ENCODE assay signal across 1 cellular context in the genomic region with DNA sequence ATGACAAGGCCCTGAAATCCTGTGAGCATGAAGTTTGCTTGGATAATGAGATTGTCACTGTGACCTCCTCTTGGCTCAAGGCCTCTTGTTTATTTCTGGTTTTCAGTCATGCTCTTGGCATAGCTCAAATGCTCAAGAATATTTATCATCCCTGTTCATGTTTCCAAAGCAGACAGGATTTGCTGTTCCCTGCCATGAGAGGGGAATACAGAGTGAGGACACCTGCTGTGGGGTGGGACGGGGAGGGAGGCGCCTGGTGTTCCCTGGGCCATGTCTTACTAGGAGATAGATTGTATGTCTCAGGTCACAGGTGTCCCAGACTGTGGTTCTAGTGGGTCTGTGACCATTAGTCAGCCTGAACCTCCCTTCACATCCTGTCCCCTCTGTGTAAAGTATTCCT.
TF ChIP-seq lines count a peak whose summit lies in the region.

No MANE protein-coding gene starts in this region.

TF ChIP-seq in HepG2, 621 proteins besides CTCF, POLR2A, EP300 and RAD21:
- TF ChIP-seq ZNF510 (CRISPR knock-in tag; IDR thresholded peaks at IDR 0.05; ENCODE audit: low read depth) (no peak), GLMP (CRISPR knock-in tag; IDR thresholded peaks at IDR 0.05; ENCODE audit: borderline replicate concordance) (no peak), ZNF337 (CRISPR knock-in tag; IDR thresholded peaks at IDR 0.05; ENCODE audit: borderline replicate concordance, low read depth) (no peak), ZNF317 (CRISPR knock-in tag; IDR thresholded peaks at IDR 0.05) (no peak), MXD4 (CRISPR knock-in tag; IDR thresholded peaks at IDR 0.05) (no peak), MLXIP (CRISPR knock-in tag; IDR thresholded peaks at IDR 0.05; ENCODE audit: borderline replicate concordance) (no peak), GATA4 (IDR thresholded peaks at IDR 0.05; ENCODE audit: borderline replicate concordance, low read depth) (no peak), ZNF441 (CRISPR knock-in tag; IDR thresholded peaks at IDR 0.05; ENCODE audit: borderline replicate concordance) (no peak), ZNF674 (CRISPR knock-in tag; IDR thresholded peaks at IDR 0.05; ENCODE audit: low read depth) (no peak), PCBP1 (IDR thresholded peaks at IDR 0.05; ENCODE audit: borderline replicate concordance, low read depth, low read length) (no peak), HBP1 (CRISPR knock-in tag; IDR thresholded peaks at IDR 0.05; ENCODE audit: low read depth) (no peak), CEBPB (IDR thresholded peaks at IDR 0.05; ENCODE audit: borderline replicate concordance, low read depth, low read length) (no peak), ZNF615 (CRISPR knock-in tag; IDR thresholded peaks at IDR 0.05; ENCODE audit: borderline replicate concordance) (no peak), HDAC2 (CRISPR knock-in tag; IDR thresholded peaks at IDR 0.05) (no peak), PRDM10 (CRISPR knock-in tag; IDR thresholded peaks at IDR 0.05; ENCODE audit: low read depth) (no peak), ZNF280B (CRISPR knock-in tag; IDR thresholded peaks at IDR 0.05; ENCODE audit: borderline replicate concordance) (no peak), KLF15 (CRISPR knock-in tag; IDR thresholded peaks at IDR 0.05; ENCODE audit: borderline replicate concordance) (no peak), SNAPC4 (CRISPR knock-in tag; IDR thresholded peaks at IDR 0.05) (no peak), ZNF605 (CRISPR knock-in tag; IDR thresholded peaks at IDR 0.05) (no peak), ZNF703 (CRISPR knock-in tag; IDR thresholded peaks at IDR 0.05; ENCODE audit: borderline replicate concordance) (no peak)
TF ChIP-seq in HepG2: peak in this region for 0.
